7 cellular contexts compared by ENCODE assay signal in genomic region chr3:30452446-30452845, GRCh38.
"Had no signal": no experiment of that assay in that cellular context is flagged by ENCODE, and none has a peak within 500 bp of the region (broad histone marks: within the 10 kb centered on the region; RNA-seq: fewer than 3 reads in every experiment).

No MANE protein-coding gene starts in this region.

- H3K9me3 Mint-ChIP-seq: GM23338 had no signal

- DNase-seq: H9, HCEC 1CT, IMR-90 had no signal

- FAIRE-seq: H1, H54, HTR-8/SVneo had no signal

- H3K4me3 Mint-ChIP-seq: GM23338, H9 had no signal

- H3K4me3 ChIP-seq: GM23338 had no signal

- ATAC-seq: GM23338 had no signal

- H2AFZ ChIP-seq: GM23338 had no signal

- H3K4me1 Mint-ChIP-seq: GM23338, H9 had no signal

- H3K4me2 ChIP-seq: GM23338 had no signal

- H3K27ac Mint-ChIP-seq: GM23338, H9 had no signal
